ENCODE assay signal across 8 cellular contexts in the genomic region with DNA sequence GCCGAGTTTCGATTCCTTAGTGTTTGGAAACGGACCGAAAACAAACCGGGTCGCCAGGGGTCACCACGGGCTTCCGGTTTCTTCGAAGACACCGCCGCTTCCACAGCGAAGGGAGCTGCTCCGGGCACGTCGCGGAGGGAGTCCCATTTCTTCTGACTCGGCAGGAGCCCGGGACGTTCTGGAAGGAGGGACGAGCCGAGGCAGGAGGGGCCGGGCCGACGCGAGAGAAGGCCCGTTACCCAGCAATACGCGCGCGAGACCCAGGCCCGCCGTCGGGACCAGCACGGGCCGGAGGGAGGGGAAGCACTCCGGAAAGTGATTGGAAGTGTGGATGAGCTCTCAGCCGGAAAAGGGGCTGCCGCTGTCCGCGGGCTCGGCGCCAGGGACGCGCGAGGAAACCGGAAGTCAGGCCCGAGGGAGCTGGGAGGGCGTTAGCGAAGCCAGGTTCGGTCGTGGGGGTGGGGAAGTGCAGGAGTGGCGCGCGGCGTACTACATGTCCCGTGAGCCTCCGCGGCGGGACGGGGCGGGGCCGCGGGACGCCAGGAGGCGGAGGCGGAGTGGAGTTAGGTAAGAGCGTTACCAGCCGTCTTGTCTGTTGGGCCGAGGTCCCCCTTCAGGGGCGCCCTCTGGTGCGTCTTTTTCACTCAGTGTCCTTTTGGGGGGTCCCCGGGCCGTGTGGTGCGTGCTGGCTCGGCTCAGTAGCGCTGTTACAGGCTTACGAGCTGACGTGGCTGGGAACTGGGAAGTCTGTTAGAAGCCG. TPM values are rescaled to one million over a fixed set of nuclear protein-coding genes. Genes with fewer than 3 reads are reported as not detected.
DNase-seq lines count a peak whose midpoint lies in the region; ATAC-seq and TF ChIP-seq lines count a peak whose summit lies in the region.

Gene AZI2, minus strand, starts transcription at position 188 of the 760 bp plus-strand sequence. CDS start 8,207 bp downstream, outside the sequence.
Gene ZCWPW2, plus strand, starts transcription at position 85 of the 760 bp plus-strand sequence. CDS start 64,348 bp downstream, outside the sequence.

- no peaks in the 10 kb centered on the region for H3K27me3 ChIP-seq in kidney epithelial cell (ENCODE audit: control insufficient read depth, insufficient read depth, low read length)

- no peaks in the 10 kb centered on the region for H3K36me3 ChIP-seq in kidney epithelial cell (ENCODE audit: control insufficient read depth, insufficient read depth, low read length)

- peak; percentile 25 for TF ChIP-seq CTCF in kidney epithelial cell (IDR thresholded peaks at IDR 0.05; ENCODE audit: insufficient read depth, low read length, poor library complexity, severe bottlenecking)

- peak; percentile 96 to 99 for DNase-seq in AML-193 (lab: John Stamatoyannopoulos, UW)
- peak; percentile 82 to 94 for DNase-seq in NCI-H446 (lab: John Stamatoyannopoulos, UW)
- DNase-seq in activated CD4-positive, CD25-positive, alpha-beta regulatory T cell treated with anti-CD3 and anti-CD28 coated beads, Interleukin-2, amount 50 U/mL, for 72 hours: peak; percentile 91
- peak; percentile 90 for DNase-seq in cerebellum (ENCODE audit: low spot score)
- peak; percentile 61 for DNase-seq in kidney epithelial cell (ENCODE audit: low read depth)
- peak; percentile 85 to 92 for DNase-seq in stimulated activated CD4-positive, alpha-beta T cell treated with anti-CD3 and anti-CD28 coated beads, Interleukin-15, amount 100 ng/mL, for 48 hours (ENCODE audit: low read depth in 2 of 2)

- ATAC-seq in GM19035 (IDR thresholded peaks at IDR 0.05; ENCODE audit: unreplicated experiment) (peak; percentile 88), HG03354 (IDR thresholded peaks at IDR 0.05; ENCODE audit: poor library complexity, severe bottlenecking, unreplicated experiment) (peak; percentile 87)

- peak within 1 kb of the TSS; percentile 80 for H3K4me3 ChIP-seq in kidney epithelial cell (ENCODE audit: low read depth, low read length)

RNA-seq across cellular contexts. Expression of gene AZI2, which starts in this region (rescaled TPM):
- total RNA-seq in cerebellum: 97.4 TPM
- 40.4 and 57.1 TPM in 2 replicates for total RNA-seq in kidney epithelial cell

RNA-seq across cellular contexts. Expression of gene ZCWPW2, which starts in this region (rescaled TPM):
- total RNA-seq in cerebellum: 1.8 TPM
- 0.13 TPM in 1 of 2 replicates, not detected in the other for total RNA-seq in kidney epithelial cell

Comparison
In these comparisons a context has a peak if more than half of its experiments do, and no peak if none do; other contexts are left out.
1. Peak in every context shown above with its lines: DNase-seq, ATAC-seq and H3K4me3 ChIP-seq.